Comparison of ENCODE assay signal across 18 cellular contexts in genomic region chr19:53183146-53183545, GRCh38. TPM values are rescaled to one million over a fixed set of nuclear protein-coding genes. Genes with fewer than 3 reads are reported as not detected.
DNase-seq lines count a peak whose midpoint lies in the region; TF ChIP-seq lines count a peak whose summit lies in the region.
"Had no signal": no experiment of that assay in that cellular context is flagged by ENCODE, and none has a peak within 500 bp of the region (broad histone marks: within the 10 kb centered on the region; RNA-seq: fewer than 3 reads in every experiment).

No MANE protein-coding gene starts in this region.

- H3F3A ChIP-seq in GM23248 (ENCODE audit: insufficient read depth), result peaks cover 11% of the 10 kb centered on the region; the same call in 1 of the 2 replicates

- in situ Hi-C loops in GM23248 (cut with MboI), result no loop called here

- peak; percentile 68 for DNase-seq in GM23248
- DNase-seq in hepatocyte (ENCODE audit: low spot score), result no peak
- no peak for DNase-seq in tibial nerve (ENCODE audit: low spot score in 2 of 2)
- no peak for DNase-seq in breast epithelium (ENCODE audit: low spot score in 2 of 2)
- DNase-seq in HEK293T (ENCODE audit: extremely low spot score), result no peak
- no peak for DNase-seq in activated naive CD4-positive, alpha-beta T cell treated with Interleukin-2 at 50 U/mL for 16 hours
- DNase-seq: DND-41; NCI-H187; NCI-H524; occipital lobe; OCI-M1; stimulated activated naive CD8-positive, alpha-beta T cell treated with anti-CD3 and anti-CD28 coated beads, Interleukin-15, Interleukin-2, amounts not matched to agents 100 U/mL and 50 U/mL, for 24 hours had no signal

- peak in 1 of 2 donors; percentile 38 for TF ChIP-seq EP300 in tibial nerve (IDR thresholded peaks at IDR 0.05)

- H3K27me3 ChIP-seq in GM23248 (replicated peaks; ENCODE audit: insufficient read depth), result no peaks in the 10 kb centered on the region
- H3K27me3 ChIP-seq in hepatocyte, result no peaks in the 10 kb centered on the region
- H3K27me3 ChIP-seq in tibial nerve, result no peaks in the 10 kb centered on the region
- H3K27me3 ChIP-seq in breast epithelium, result no peaks in the 10 kb centered on the region
- H3K27me3 ChIP-seq: ascending aorta, vagina had no signal

- H3K9me2 ChIP-seq in GM23248 (ENCODE audit: insufficient read depth) (no peaks in the 10 kb centered on the region), hepatocyte (replicated peaks; ENCODE audit: insufficient read depth) (no peaks in the 10 kb centered on the region)

- intact Hi-C loops in breast epithelium (cut with DNase I; ENCODE audit: low total_unique reads), result no loop called here

- H4K20me1 ChIP-seq in GM23248 (ENCODE audit: insufficient read depth) (no peaks in the 10 kb centered on the region), hepatocyte (ENCODE audit: insufficient read depth, poor library complexity, severe bottlenecking) (no peaks in the 10 kb centered on the region)

- peak overlapping the region; percentile 45 for H3K4me2 ChIP-seq in GM23248 (ENCODE audit: unreplicated experiment)
- no peak overlapping the region for H3K4me2 ChIP-seq in hepatocyte

- no peak overlapping the region for H3K9ac ChIP-seq in GM23248

- no peak for TF ChIP-seq POLR2A in tibial nerve (IDR thresholded peaks at IDR 0.05)
- TF ChIP-seq POLR2A in breast epithelium (IDR thresholded peaks at IDR 0.05), result no peak

- TF ChIP-seq CTCF in WI38 (IDR thresholded peaks at IDR 0.05; ENCODE audit: low read depth, low read length) (no peak), hepatocyte (IDR thresholded peaks at IDR 0.05; ENCODE audit: poor library complexity) (no peak), tibial nerve (IDR thresholded peaks at IDR 0.05) (no peak), breast epithelium (IDR thresholded peaks at IDR 0.05) (no peak)

- no peak overlapping the region for H3K4me3 ChIP-seq in GM23248
- peak overlapping the region; percentile 34; the same call in 1 of the 2 replicates for H3K4me3 ChIP-seq in WI38 (ENCODE audit: low read depth, low read length)
- H3K4me3 ChIP-seq in hepatocyte, result no peak overlapping the region
- no peak overlapping the region for H3K4me3 ChIP-seq in tibial nerve
- no peak overlapping the region for H3K4me3 ChIP-seq in breast epithelium
- H3K4me3 ChIP-seq: ascending aorta, GM12878, skin epidermis, vagina had no signal

- H3K36me3 ChIP-seq in GM23248 (ENCODE audit: low read depth) (peaks cover 13% of the 10 kb centered on the region; the same call in 1 of the 2 replicates), hepatocyte (replicated peaks; ENCODE audit: insufficient read depth, low read depth) (no peaks in the 10 kb centered on the region), tibial nerve (peaks cover 3 to 61% (median 5%) of the 10 kb centered on the region in 3 donors), breast epithelium (no peaks in the 10 kb centered on the region)

- H3K27ac ChIP-seq in GM23248 (peak overlapping the region; percentile 19; the same call in 1 of the 2 replicates), hepatocyte (peak overlapping the region; percentile 53), tibial nerve (peak overlapping the region in 3 of 4 donors; percentile 21 to 82 (median 80)), breast epithelium (no peak overlapping the region)
- H3K27ac ChIP-seq: ascending aorta, HL-60, skin epidermis, vagina had no signal

- WGBS in GM23248 (ENCODE audit: low coverage in 1 of 2, low lambda C conversion rate in 2 of 2, missing lambda C conversion rate in 2 of 2), 2 experiments, result 37 to 49% methylated on average over 3 of the region's 3 CpGs
- WGBS in hepatocyte (ENCODE audit: low lambda C conversion rate, missing lambda C conversion rate), result 71% methylated on average over 3 of the region's 3 CpGs
- WGBS in tibial nerve, 2 donors, result 48 to 55% methylated on average over 3 of the region's 3 CpGs

- POLR2A ChIA-PET in HEK293T (lab: Yijun Ruan, JAX), result no interaction called here

- H3K4me1 ChIP-seq in GM23248 (ENCODE audit: insufficient read depth) (peaks cover 21% of the 10 kb centered on the region), hepatocyte (ENCODE audit: insufficient read depth) (no peaks in the 10 kb centered on the region), tibial nerve (peaks cover 0 to 10% (median 0%) of the 10 kb centered on the region in 4 donors), breast epithelium (no peaks in the 10 kb centered on the region)
- H3K4me1 ChIP-seq: ascending aorta, vagina had no signal

- H3K79me2 ChIP-seq in GM23248 (ENCODE audit: insufficient read depth) (no peaks in the 10 kb centered on the region), hepatocyte (no peaks in the 10 kb centered on the region)

- H3K9me3 ChIP-seq in GM23248 (ENCODE audit: low read depth) (no peaks in the 10 kb centered on the region), hepatocyte (ENCODE audit: low read depth) (no peaks in the 10 kb centered on the region), tibial nerve (no peaks in the 10 kb centered on the region), breast epithelium (peaks cover 0 to under 1% of the 10 kb centered on the region in 2 donors)
- H3K9me3 ChIP-seq: ascending aorta, vagina had no signal

- H2AFZ ChIP-seq in GM23248 (no peak overlapping the region), hepatocyte (no peak overlapping the region)

- CTCF ChIA-PET in HEK293T (lab: Yijun Ruan, JAX), result no interaction called here

TF ChIP-seq in HEK293T, 16 proteins besides CTCF, POLR2A, EP300 and RAD21:
- no peak for TF ChIP-seq ZNF384 (IDR thresholded peaks at IDR 0.05)
- TF ChIP-seq HDGF (IDR thresholded peaks at IDR 0.05; ENCODE audit: borderline replicate concordance), result no peak
- TF ChIP-seq NFRKB (IDR thresholded peaks at IDR 0.05), result no peak
- no peak for TF ChIP-seq ARNT (IDR thresholded peaks at IDR 0.05)
- TF ChIP-seq FOXM1 (IDR thresholded peaks at IDR 0.05; ENCODE audit: borderline replicate concordance), result no peak

RNA-seq across cellular contexts. Expression of gene ZNF665, which starts 10.0 kb away (rescaled TPM):
- 3.8 and 3.9 TPM in 2 replicates for total RNA-seq in GM23248 (2014; rRNA removed; shearing (Covaris generic))
- polyA plus RNA-seq in GM23248 (2016; fragmentation: Nextera tagmentation; extraction: Ambion mirVana) (2.4 and 2.8 TPM in 2 replicates), hepatocyte (2.2 and 4.5 TPM in 2 replicates)
- total RNA-seq in hepatocyte (3.4 and 3.6 TPM in 2 replicates), tibial nerve (10 to 100 TPM in 1 of 4 donors, 1 to 10 TPM in 3; 5.4 to 19.6 (median 6.1) TPM), breast epithelium (1 to 10 TPM; 2.9 to 8.6 (median 5.8) TPM)
- total RNA-seq: ascending aorta had no signal

RNA-seq across cellular contexts. Expression of gene ZNF347, which starts 24.3 kb away (rescaled TPM):
- 4.6 and 7.3 TPM in 2 replicates for total RNA-seq in GM23248 (2014; rRNA removed; shearing (Covaris generic))
- 2.7 and 3.2 TPM in 2 replicates for polyA plus RNA-seq in GM23248 (2016; fragmentation: Nextera tagmentation; extraction: Ambion mirVana)
- total RNA-seq in hepatocyte, result 8.3 and 9.2 TPM in 2 replicates
- 3.8 and 7.1 TPM in 2 replicates for polyA plus RNA-seq in hepatocyte
- total RNA-seq in tibial nerve, result 10 to 100 TPM; 13.1 to 21.9 (median 16.2) TPM
- total RNA-seq in breast epithelium, result 10 to 100 TPM in 2 of 3 donors, 1 to 10 TPM in 1; 6.9 to 19.2 (median 13.4) TPM

RNA-seq across cellular contexts. Expression of gene ZNF415, which starts 50.4 kb away (rescaled TPM):
- total RNA-seq in GM23248 (2014; rRNA removed; shearing (Covaris generic)), result 9.4 and 18.7 TPM in 2 replicates
- polyA plus RNA-seq in GM23248 (2016; fragmentation: Nextera tagmentation; extraction: Ambion mirVana) (7.9 and 8.9 TPM in 2 replicates), hepatocyte (7.4 and 15.2 TPM in 2 replicates)
- total RNA-seq in hepatocyte (14.6 and 24.1 TPM in 2 replicates), tibial nerve (1 to 10 TPM; 4.5 to 9.8 (median 5.7) TPM), breast epithelium (10 to 100 TPM in 2 of 3 donors, 1 to 10 TPM in 1; 4.3 to 17.7 (median 14.1) TPM)

Comparison
In these comparisons a context has a peak if more than half of its experiments do, and no peak if none do; other contexts are left out.
1. H3K27ac ChIP-seq: peak in GM23248 (single experiment), hepatocyte (single experiment) and tibial nerve (3 of 4); none in breast epithelium (0 of 2).